18 cellular contexts compared by ENCODE assay signal in the genomic region with DNA sequence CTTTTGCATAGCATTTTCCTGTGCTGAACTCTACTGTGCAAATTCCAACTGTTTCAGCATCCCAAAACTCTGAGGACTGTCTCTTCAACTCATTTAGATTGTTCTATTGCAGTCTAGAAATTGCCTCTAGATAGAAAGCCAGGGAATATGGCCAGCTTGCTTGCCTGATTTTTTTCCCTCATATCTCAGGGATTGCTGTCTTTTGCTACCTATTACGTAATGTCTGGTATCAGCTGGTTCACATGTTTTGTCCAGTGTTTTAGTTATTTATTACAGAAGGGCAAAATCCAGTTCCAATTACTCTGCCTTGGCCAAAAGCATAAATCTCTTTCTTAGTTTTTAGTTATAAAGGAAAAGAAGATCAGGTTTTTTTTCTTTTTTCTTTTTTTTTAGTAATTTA.
DNase-seq lines count a peak whose midpoint lies in the region; ATAC-seq and TF ChIP-seq lines count a peak whose summit lies in the region.
"Had no signal": no experiment of that assay in that cellular context is flagged by ENCODE, and none has a peak within 500 bp of the region (broad histone marks: within the 10 kb centered on the region; RNA-seq: fewer than 3 reads in every experiment).

No MANE protein-coding gene starts in this region.

- peak; percentile 56 to 57 for TF ChIP-seq RAD21 in liver (IDR thresholded peaks at IDR 0.05)

- no peaks in the 10 kb centered on the region for H3K4me1 Mint-ChIP-seq in activated T-cell treated with anti-CD3 and anti-CD28 coated beads, Interleukin-2, amount 50 U/mL, for 4 hours (ENCODE audit: low read depth)
- H3K4me1 Mint-ChIP-seq: memory B cell had no signal

- H3K9me3 Mint-ChIP-seq in activated T-cell treated with anti-CD3 and anti-CD28 coated beads, Interleukin-2, amount 50 U/mL, for 4 hours, result peaks cover 10% of the 10 kb centered on the region

- peaks cover 26% of the 10 kb centered on the region for H3K36me3 Mint-ChIP-seq in activated T-cell treated with anti-CD3 and anti-CD28 coated beads, Interleukin-2, amount 50 U/mL, for 4 hours (ENCODE audit: insufficient read depth)

- peak; percentile 19 for DNase-seq in AG09319 (ENCODE audit: extremely low read depth, low read depth)
- DNase-seq in NB4 (ENCODE audit: low read depth), result peak; percentile 10
- DNase-seq in fibroblast of mammary gland (ENCODE audit: low read depth), result peak; percentile 22
- no peak for DNase-seq in activated T-cell treated with anti-CD3 and anti-CD28 coated beads, Interleukin-2, amount 50 U/mL, for 4 hours
- no peak for DNase-seq in NCI-H526 treated with DMSO at 0.1 percent for 48 hours (lab: John Stamatoyannopoulos, UW)
- DNase-seq: activated CD8-positive, alpha-beta memory T cell treated with anti-CD3 and anti-CD28 coated beads, Interleukin-2, amount 50 U/mL, for 4 hours; activated naive CD4-positive, alpha-beta T cell; effector CD4-positive, alpha-beta T cell; GOT3; Kasumi-1; NCI-H1694; SHP77 had no signal

- no peak for TF ChIP-seq POLR2A in NB4 (IDR thresholded peaks at IDR 0.05; ENCODE audit: extremely low read depth, insufficient read length)

- H3K4me3 Mint-ChIP-seq in activated T-cell treated with anti-CD3 and anti-CD28 coated beads, Interleukin-2, amount 50 U/mL, for 4 hours, result no peak overlapping the region
- H3K4me3 Mint-ChIP-seq: memory B cell; natural killer cell treated with Interleukin-12 subunit alpha and Interleukin-12 subunit beta and Interleukin-15 and Interleukin-18, amount 100 ng/mL, for 72 hours; T-helper 2 cell treated with Interferon-gamma antibody and Interleukin-4, amounts not matched to agents 5 μg/mL and 100 μg/mL, for 36 hours had no signal

- no peak overlapping the region for H3K4me3 ChIP-seq in NB4 (ENCODE audit: low read depth, low read length)
- no peak overlapping the region for H3K4me3 ChIP-seq in fibroblast of mammary gland (ENCODE audit: control insufficient read depth, low read depth, low read length)
- no peak overlapping the region for H3K4me3 ChIP-seq in liver (ENCODE audit: low read depth in 1 of 3, low read length in 3 of 3)

- no peaks in the 10 kb centered on the region for H3K36me3 ChIP-seq in liver (ENCODE audit: control insufficient read depth in 4 of 4, insufficient read depth in 3 of 4, low read depth in 1 of 4, low read length in 3 of 4)

- H3K9ac ChIP-seq in liver (ENCODE audit: low read depth in 1 of 2, low read length in 2 of 2), result peak overlapping the region in 1 of 2 donors; percentile 54

- peak overlapping the region; percentile 79 to 89 for H3K27ac ChIP-seq in liver (ENCODE audit: low read depth in 1 of 2, low read length in 2 of 2)

- TF ChIP-seq CTCF in AG09319 (IDR thresholded peaks at IDR 0.05; ENCODE audit: low read depth, low read length) (no peak), NB4 (IDR thresholded peaks at IDR 0.05; ENCODE audit: low read depth, low read length) (no peak), fibroblast of mammary gland (conservative IDR thresholded peaks at IDR 0.05; ENCODE audit: control insufficient read depth, insufficient read depth, low read depth, low read length) (no peak), liver (IDR thresholded peaks at IDR 0.05; ENCODE audit: low read depth, low read length, missing input control) (no peak)

- no peaks in the 10 kb centered on the region for H3K9me3 ChIP-seq in liver (ENCODE audit: control insufficient read depth in 4 of 4, low read length in 3 of 4)

- WGBS in liver, result 38% methylated on average over 1 of the region's 1 CpG

- peaks cover 4 to 25% (median 13%) of the 10 kb centered on the region in 4 donors for H3K4me1 ChIP-seq in liver (ENCODE audit: control insufficient read depth in 4 of 4, insufficient read depth in 4 of 4, low read length in 3 of 4)

- H3K27me3 Mint-ChIP-seq in activated T-cell treated with anti-CD3 and anti-CD28 coated beads, Interleukin-2, amount 50 U/mL, for 4 hours (ENCODE audit: low read depth), result no peaks in the 10 kb centered on the region
- H3K27me3 Mint-ChIP-seq: memory B cell had no signal

- no peaks in the 10 kb centered on the region for H3K27me3 ChIP-seq in liver (ENCODE audit: control insufficient read depth in 4 of 4, insufficient read depth in 4 of 4, low read length in 3 of 4)

- no peak for ATAC-seq in GM19351 (IDR thresholded peaks at IDR 0.05; ENCODE audit: unreplicated experiment)
- no peak for ATAC-seq in activated T-cell treated with anti-CD3 and anti-CD28 coated beads, Interleukin-2, amount 50 U/mL, for 4 hours
- ATAC-seq in HG02759 (IDR thresholded peaks at IDR 0.05; ENCODE audit: unreplicated experiment), result no peak
- ATAC-seq: natural killer cell treated with Interleukin-12 subunit alpha and Interleukin-12 subunit beta and Interleukin-15 and Interleukin-18, amount 100 ng/mL, for 72 hours had no signal

TF ChIP-seq in liver, 16 proteins besides CTCF, POLR2A, EP300 and RAD21:
- TF ChIP-seq, protein P1, sequence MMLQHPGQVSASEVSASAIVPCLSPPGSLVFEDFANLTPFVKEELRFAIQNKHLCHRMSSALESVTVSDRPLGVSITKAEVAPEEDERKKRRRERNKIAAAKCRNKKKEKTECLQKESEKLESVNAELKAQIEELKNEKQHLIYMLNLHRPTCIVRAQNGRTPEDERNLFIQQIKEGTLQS (IDR thresholded peaks at IDR 0.05), result peak; percentile 42
- TF ChIP-seq FOXA1 (IDR thresholded peaks at IDR 0.05) (no peak), SP1 (IDR thresholded peaks at IDR 0.05) (peak; percentile 60), RXRA (IDR thresholded peaks at IDR 0.05) (peak; percentile 25 to 66), EGR1 (IDR thresholded peaks at IDR 0.05; ENCODE audit: low read depth in 2 of 2) (no peak), JUND (IDR thresholded peaks at IDR 0.05) (peak in 1 of 2 donors; percentile 72), GABPA (IDR thresholded peaks at IDR 0.05 in 1 of 2, conservative IDR thresholded peaks at IDR 0.05 in 1 of 2) (no peak), YY1 (IDR thresholded peaks at IDR 0.05) (peak; percentile 82), NR2F2 (IDR thresholded peaks at IDR 0.05) (no peak), HNF4G (IDR thresholded peaks at IDR 0.05) (peak; percentile 25), TAF1 (conservative IDR thresholded peaks at IDR 0.05) (peak; percentile 25), HNF4A (conservative IDR thresholded peaks at IDR 0.05) (peak; percentile 80 to 88), FOXA2 (IDR thresholded peaks at IDR 0.05) (no peak)
- TF ChIP-seq, protein P2, sequence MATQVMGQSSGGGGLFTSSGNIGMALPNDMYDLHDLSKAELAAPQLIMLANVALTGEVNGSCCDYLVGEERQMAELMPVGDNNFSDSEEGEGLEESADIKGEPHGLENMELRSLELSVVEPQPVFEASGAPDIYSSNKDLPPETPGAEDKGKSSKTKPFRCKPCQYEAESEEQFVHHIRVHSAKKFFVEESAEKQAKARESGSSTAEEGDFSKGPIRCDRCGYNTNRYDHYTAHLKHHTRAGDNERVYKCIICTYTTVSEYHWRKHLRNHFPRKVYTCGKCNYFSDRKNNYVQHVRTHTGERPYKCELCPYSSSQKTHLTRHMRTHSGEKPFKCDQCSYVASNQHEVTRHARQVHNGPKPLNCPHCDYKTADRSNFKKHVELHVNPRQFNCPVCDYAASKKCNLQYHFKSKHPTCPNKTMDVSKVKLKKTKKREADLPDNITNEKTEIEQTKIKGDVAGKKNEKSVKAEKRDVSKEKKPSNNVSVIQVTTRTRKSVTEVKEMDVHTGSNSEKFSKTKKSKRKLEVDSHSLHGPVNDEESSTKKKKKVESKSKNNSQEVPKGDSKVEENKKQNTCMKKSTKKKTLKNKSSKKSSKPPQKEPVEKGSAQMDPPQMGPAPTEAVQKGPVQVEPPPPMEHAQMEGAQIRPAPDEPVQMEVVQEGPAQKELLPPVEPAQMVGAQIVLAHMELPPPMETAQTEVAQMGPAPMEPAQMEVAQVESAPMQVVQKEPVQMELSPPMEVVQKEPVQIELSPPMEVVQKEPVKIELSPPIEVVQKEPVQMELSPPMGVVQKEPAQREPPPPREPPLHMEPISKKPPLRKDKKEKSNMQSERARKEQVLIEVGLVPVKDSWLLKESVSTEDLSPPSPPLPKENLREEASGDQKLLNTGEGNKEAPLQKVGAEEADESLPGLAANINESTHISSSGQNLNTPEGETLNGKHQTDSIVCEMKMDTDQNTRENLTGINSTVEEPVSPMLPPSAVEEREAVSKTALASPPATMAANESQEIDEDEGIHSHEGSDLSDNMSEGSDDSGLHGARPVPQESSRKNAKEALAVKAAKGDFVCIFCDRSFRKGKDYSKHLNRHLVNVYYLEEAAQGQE (IDR thresholded peaks at IDR 0.05), result no peak
- TF ChIP-seq, protein P3, sequence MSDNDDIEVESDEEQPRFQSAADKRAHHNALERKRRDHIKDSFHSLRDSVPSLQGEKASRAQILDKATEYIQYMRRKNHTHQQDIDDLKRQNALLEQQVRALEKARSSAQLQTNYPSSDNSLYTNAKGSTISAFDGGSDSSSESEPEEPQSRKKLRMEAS (IDR thresholded peaks at IDR 0.05), result peak; percentile 26
- TF ChIP-seq, protein P4, sequence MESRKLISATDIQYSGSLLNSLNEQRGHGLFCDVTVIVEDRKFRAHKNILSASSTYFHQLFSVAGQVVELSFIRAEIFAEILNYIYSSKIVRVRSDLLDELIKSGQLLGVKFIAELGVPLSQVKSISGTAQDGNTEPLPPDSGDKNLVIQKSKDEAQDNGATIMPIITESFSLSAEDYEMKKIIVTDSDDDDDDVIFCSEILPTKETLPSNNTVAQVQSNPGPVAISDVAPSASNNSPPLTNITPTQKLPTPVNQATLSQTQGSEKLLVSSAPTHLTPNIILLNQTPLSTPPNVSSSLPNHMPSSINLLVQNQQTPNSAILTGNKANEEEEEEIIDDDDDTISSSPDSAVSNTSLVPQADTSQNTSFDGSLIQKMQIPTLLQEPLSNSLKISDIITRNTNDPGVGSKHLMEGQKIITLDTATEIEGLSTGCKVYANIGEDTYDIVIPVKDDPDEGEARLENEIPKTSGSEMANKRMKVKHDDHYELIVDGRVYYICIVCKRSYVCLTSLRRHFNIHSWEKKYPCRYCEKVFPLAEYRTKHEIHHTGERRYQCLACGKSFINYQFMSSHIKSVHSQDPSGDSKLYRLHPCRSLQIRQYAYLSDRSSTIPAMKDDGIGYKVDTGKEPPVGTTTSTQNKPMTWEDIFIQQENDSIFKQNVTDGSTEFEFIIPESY (IDR thresholded peaks at IDR 0.05), result peak; percentile 60

Comparison
In these comparisons a context has a peak if more than half of its experiments do, and no peak if none do; other contexts are left out.
1. DNase-seq: peak in AG09319 (single experiment), NB4 (single experiment) and fibroblast of mammary gland (single experiment); none in activated T-cell treated with anti-CD3 and anti-CD28 coated beads, Interleukin-2, amount 50 U/mL, for 4 hours (single experiment) and NCI-H526 treated with DMSO at 0.1 percent for 48 hours (single experiment).